8 cellular contexts compared by ENCODE assay signal in the genomic region with DNA sequence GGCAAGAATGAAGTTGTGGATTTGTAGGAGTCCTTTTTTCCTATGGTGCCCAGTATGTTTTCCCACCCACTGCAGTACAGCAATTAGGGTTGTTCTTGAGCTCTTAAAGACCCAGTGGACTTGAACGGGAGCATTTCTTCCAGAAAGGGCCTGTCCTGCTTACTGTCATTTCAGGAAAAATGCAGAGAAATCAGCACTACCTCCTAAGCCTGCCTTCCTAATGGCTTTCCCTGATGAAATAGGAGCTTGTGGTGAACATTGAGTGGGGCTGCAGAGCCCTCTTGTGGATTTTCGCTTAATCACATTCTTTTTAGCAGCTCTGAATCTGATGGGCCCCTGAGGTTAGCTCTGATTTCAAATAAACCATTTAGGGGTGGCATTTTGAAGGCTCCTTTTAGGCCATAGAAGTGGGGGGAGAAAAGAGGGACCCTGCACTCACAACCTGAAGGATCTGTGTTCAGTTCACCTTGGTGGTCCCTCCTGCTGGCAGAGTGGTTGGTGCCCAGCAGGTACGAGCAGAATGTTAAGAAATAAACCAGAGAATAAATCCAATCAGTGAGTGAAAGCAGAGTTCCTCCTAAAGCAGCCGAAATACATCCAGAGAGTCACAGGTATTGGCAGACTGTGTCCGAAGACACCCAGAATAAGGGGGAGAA.
DNase-seq lines count a peak whose midpoint lies in the region; ATAC-seq lines count a peak whose summit lies in the region.

No MANE protein-coding gene starts in this region.

- H3K9me3 ChIP-seq in esophagus (ENCODE audit: control insufficient read depth in 2 of 2, insufficient read depth in 1 of 2, low read depth in 1 of 2, low read length in 1 of 2) (no peaks in the 10 kb centered on the region), muscle layer of duodenum (ENCODE audit: control insufficient read depth in 1 of 2, low read length in 2 of 2) (no peaks in the 10 kb centered on the region), stomach smooth muscle (ENCODE audit: control insufficient read depth in 2 of 2, low read length in 2 of 2) (no peaks in the 10 kb centered on the region)

- H3K4me1 ChIP-seq in esophagus (ENCODE audit: control insufficient read depth in 2 of 2, insufficient read depth in 2 of 2, low read length in 1 of 2), result peaks cover 0 to 7% of the 10 kb centered on the region in 2 donors
- peaks cover 4 to 9% of the 10 kb centered on the region in 2 donors for H3K4me1 ChIP-seq in muscle layer of duodenum (ENCODE audit: control insufficient read depth in 1 of 2, insufficient read depth in 2 of 2, low read length in 2 of 2)
- peaks cover 29% of the 10 kb centered on the region for H3K4me1 ChIP-seq in stomach smooth muscle (ENCODE audit: control insufficient read depth, insufficient read depth, low read length)

- 48 to 49% methylated on average over 5 of the region's 5 CpGs for WGBS in esophagus, 2 donors

- H3K27me3 ChIP-seq in esophagus (ENCODE audit: control insufficient read depth in 1 of 2, insufficient read depth in 2 of 2, low read length in 2 of 2) (no peaks in the 10 kb centered on the region), muscle layer of duodenum (ENCODE audit: low read depth, low read length) (no peaks in the 10 kb centered on the region), stomach smooth muscle (ENCODE audit: control insufficient read depth in 1 of 2, insufficient read depth in 2 of 2, low read length in 2 of 2) (no peaks in the 10 kb centered on the region)

- DNase-seq in COLO668 (lab: John Stamatoyannopoulos, UW; ENCODE audit: unreplicated experiment), result peak; percentile 31
- DNase-seq in NCI-H774 (lab: John Stamatoyannopoulos, UW), result peak; percentile 49
- peak; percentile 14 for DNase-seq in activated T-cell treated with anti-CD3 and anti-CD28 coated beads for 1 hour (ENCODE audit: low read depth)

- H3K27ac ChIP-seq in esophagus (ENCODE audit: low read depth in 2 of 2, low read length in 1 of 2), result peak overlapping the region; percentile 25 to 33
- peak overlapping the region; percentile 90 for H3K27ac ChIP-seq in muscle layer of duodenum (ENCODE audit: low read length)
- peak overlapping the region; percentile 97 for H3K27ac ChIP-seq in stomach smooth muscle (ENCODE audit: low read length)

- H3K36me3 ChIP-seq in esophagus (ENCODE audit: control insufficient read depth in 2 of 2, insufficient read depth in 2 of 2, low read length in 1 of 2) (no peaks in the 10 kb centered on the region), muscle layer of duodenum (ENCODE audit: control insufficient read depth in 1 of 2, insufficient read depth in 2 of 2, low read length in 2 of 2) (peaks cover 0 to 19% of the 10 kb centered on the region in 2 donors), stomach smooth muscle (ENCODE audit: control insufficient read depth in 2 of 2, insufficient read depth in 2 of 2, low read length in 2 of 2) (no peaks in the 10 kb centered on the region)

- peak; percentile 68 for ATAC-seq in GM19328 (IDR thresholded peaks at IDR 0.05; ENCODE audit: unreplicated experiment)
- ATAC-seq in HG03520 (IDR thresholded peaks at IDR 0.05; ENCODE audit: unreplicated experiment), result peak; percentile 61

- H3K4me3 ChIP-seq in esophagus (ENCODE audit: low read depth in 1 of 2, low read length in 2 of 2), result no peak overlapping the region
- peak overlapping the region; percentile 12 to 32 for H3K4me3 ChIP-seq in muscle layer of duodenum (ENCODE audit: low read depth in 1 of 2, low read length in 2 of 2)
- peak overlapping the region; percentile 23 to 59 for H3K4me3 ChIP-seq in stomach smooth muscle (ENCODE audit: low read length in 2 of 2)

- peak overlapping the region; percentile 53 to 80 for H3K9ac ChIP-seq in stomach smooth muscle (ENCODE audit: low read length in 2 of 2)

Comparison
In these comparisons a context has a peak if more than half of its experiments do, and no peak if none do; other contexts are left out.
1. H3K27ac ChIP-seq: peak in every context shown above with its lines; median percentile 97 in stomach smooth muscle; 90 in muscle layer of duodenum; 29 in esophagus.
2. H3K4me3 ChIP-seq: peak in muscle layer of duodenum (2 of 2) and stomach smooth muscle (2 of 2); none in esophagus (0 of 2).
3. Peak in every context shown above with its lines, with median percentiles within 50 percentile points of each other: DNase-seq.